Comparison of ENCODE assay signal across 12 cellular contexts in the genomic region with DNA sequence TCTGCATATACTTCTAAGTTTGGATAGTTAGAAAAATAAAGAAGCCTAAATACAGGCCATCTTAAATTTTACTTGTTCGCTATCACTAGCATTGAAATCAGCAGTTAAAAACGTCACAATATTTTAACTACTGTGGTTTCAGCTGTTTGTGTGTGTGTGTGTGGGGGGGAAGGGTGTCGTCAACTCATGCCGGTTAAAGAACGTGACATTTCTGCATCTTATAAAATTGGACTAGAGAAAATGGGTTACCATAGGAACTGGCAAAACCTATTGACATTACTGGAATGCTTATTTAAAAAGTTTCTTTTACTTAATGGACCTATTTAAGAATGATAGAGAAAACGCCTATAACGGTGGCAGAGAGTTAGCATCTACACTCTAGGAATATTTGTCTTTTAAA. TPM values are rescaled to one million over a fixed set of nuclear protein-coding genes. Genes with fewer than 3 reads are reported as not detected.
DNase-seq lines count a peak whose midpoint lies in the region; TF ChIP-seq lines count a peak whose summit lies in the region.
"Had no signal": no experiment of that assay in that cellular context is flagged by ENCODE, and none has a peak within 500 bp of the region (broad histone marks: within the 10 kb centered on the region; RNA-seq: fewer than 3 reads in every experiment).

No MANE protein-coding gene starts in this region.

- H3K27ac Mint-ChIP-seq in brain, result peak overlapping the region in 1 of 5 experiments; percentile 79
- no peak overlapping the region for H3K27ac Mint-ChIP-seq in neural crest cell (ENCODE audit: unreplicated experiment)

- no peaks in the 10 kb centered on the region for H3K79me2 ChIP-seq in KMS-11 (ENCODE audit: insufficient read depth, low read depth)

- H3K27me3 Mint-ChIP-seq in brain, result peaks cover 10% of the 10 kb centered on the region
- peaks cover 21% of the 10 kb centered on the region for H3K27me3 Mint-ChIP-seq in neural crest cell (ENCODE audit: low read depth)

- H3K36me3 ChIP-seq in KMS-11 (ENCODE audit: insufficient read depth), result no peaks in the 10 kb centered on the region
- H3K36me3 ChIP-seq: brain microvascular endothelial cell, left ventricle myocardium inferior, MG63 had no signal

- POLR2A ChIA-PET in GM10248 (lab: Yijun Ruan, JAX), result no interaction called here

- peak overlapping the region; percentile 62; the same call in 1 of the 2 replicates for H3K9ac ChIP-seq in KMS-11

- TF ChIP-seq CTCF in KMS-11 (conservative IDR thresholded peaks at IDR 0.05; ENCODE audit: low read depth, low read length) (no peak), brain (conservative IDR thresholded peaks at IDR 0.05) (no peak), neural crest cell (conservative IDR thresholded peaks at IDR 0.05) (no peak), GM10248 (IDR thresholded peaks at IDR 0.05; ENCODE audit: control extremely low read depth, extremely low read depth, low read depth, missing control alignments) (no peak)

- H4K20me1 ChIP-seq in KMS-11 (ENCODE audit: insufficient read depth), result no peaks in the 10 kb centered on the region

- no peaks in the 10 kb centered on the region for H3K9me3 Mint-ChIP-seq in brain
- no peaks in the 10 kb centered on the region for H3K9me3 Mint-ChIP-seq in neural crest cell

- CTCF ChIA-PET in GM10248 (lab: Yijun Ruan, JAX), result no interaction called here

- H3K4me1 Mint-ChIP-seq in brain (peaks cover 16% of the 10 kb centered on the region), neural crest cell (peaks cover 25% of the 10 kb centered on the region)

- no peak overlapping the region for H3K4me3 ChIP-seq in KMS-11 (IDR thresholded peaks at IDR 0.05; ENCODE audit: insufficient read depth, low read depth, low read length)

- no peaks in the 10 kb centered on the region for H3K27me3 ChIP-seq in KMS-11 (ENCODE audit: insufficient read depth, low read depth)
- H3K27me3 ChIP-seq: brain microvascular endothelial cell had no signal

- peak overlapping the region; percentile 58 for H3K4me2 ChIP-seq in KMS-11

- peak overlapping the region; percentile 35; the same call in 1 of the 2 replicates for H3K27ac ChIP-seq in KMS-11
- H3K27ac ChIP-seq: brain microvascular endothelial cell, left ventricle myocardium inferior had no signal

- DNase-seq in NCI-H748 (lab: John Stamatoyannopoulos, UW; ENCODE audit: unreplicated experiment) (peak; percentile 6), NCI-H748 treated with DMSO at 0.1 percent for 48 hours (lab: John Stamatoyannopoulos, UW) (no peak), neural crest cell (ENCODE audit: low read depth, low spot score) (no peak), GM10248 (ENCODE audit: extremely low spot score) (no peak), NCI-H1436 treated with DMSO at 0.1 percent for 48 hours (lab: John Stamatoyannopoulos, UW) (no peak), DMS53 (lab: John Stamatoyannopoulos, UW) (no peak)
- DNase-seq: brain microvascular endothelial cell, left ventricle myocardium inferior, MG63, trophoblast cell had no signal

- H3K36me3 Mint-ChIP-seq in brain (no peaks in the 10 kb centered on the region), neural crest cell (ENCODE audit: low read depth) (no peaks in the 10 kb centered on the region)

- H2AFZ ChIP-seq in KMS-11 (ENCODE audit: low read depth), result peak overlapping the region; percentile 85; the same call in 1 of the 2 replicates

- peaks cover 9% of the 10 kb centered on the region for H3K4me1 ChIP-seq in KMS-11 (ENCODE audit: low read depth, poor library complexity, severe bottlenecking)

- H3K4me3 Mint-ChIP-seq in brain (peak overlapping the region; percentile 81 to 92 (median 86)), neural crest cell (peak overlapping the region; percentile 88)

RNA-seq across cellular contexts. Expression of gene CNKSR2, which starts 1.2 kb away (rescaled TPM):
- 9.9 TPM for polyA plus RNA-seq in brain (ENCODE audit: insufficient read depth, low read depth, low replicate concordance)
- total RNA-seq in neural crest cell, result 21.0 and 22.4 TPM in 2 replicates
